8 cellular contexts compared by ENCODE assay signal in the genomic region with DNA sequence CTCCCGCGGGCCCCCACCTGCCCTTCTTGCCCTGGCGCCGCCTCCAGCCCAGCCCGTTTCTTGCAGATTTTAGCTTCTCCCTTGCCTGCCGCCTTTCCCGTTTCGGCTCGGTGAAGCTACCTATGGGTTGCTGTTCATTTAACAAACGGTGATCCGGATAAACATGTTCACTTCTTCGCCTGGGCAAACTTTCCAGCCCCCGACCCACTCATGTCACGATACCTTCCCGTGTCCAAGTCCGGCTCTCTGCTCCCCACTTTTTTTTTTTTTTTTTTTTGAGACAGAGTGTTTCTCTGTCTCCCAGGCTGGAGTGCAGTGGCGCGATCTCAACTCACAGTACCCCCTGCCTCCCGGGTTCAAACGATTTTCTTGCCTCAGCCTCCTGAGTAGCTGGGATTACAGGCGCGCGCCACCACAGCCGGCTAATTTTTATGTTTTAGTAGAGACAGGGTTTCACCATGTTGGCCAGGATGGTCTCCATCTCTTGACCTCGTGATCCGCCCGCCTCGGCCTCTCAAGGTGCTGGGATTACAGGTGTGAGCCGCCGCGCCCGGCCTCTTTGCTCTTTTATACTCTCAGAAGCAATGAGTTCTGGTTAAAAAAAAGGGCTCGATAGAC. TPM values are rescaled to one million over a fixed set of nuclear protein-coding genes. Genes with fewer than 3 reads are reported as not detected.
DNase-seq lines count a peak whose midpoint lies in the region; ATAC-seq and TF ChIP-seq lines count a peak whose summit lies in the region.

No MANE protein-coding gene starts in this region.

- H3K27ac Mint-ChIP-seq in activated CD8-positive, alpha-beta T cell treated with anti-CD3 and anti-CD28 coated beads for 36 hours, result peak overlapping the region; percentile 97

- in situ Hi-C loops in GM23248 (cut with MboI), result no loop called here

- H3K9ac ChIP-seq in GM23248, result peak overlapping the region; percentile 97

- H3K4me2 ChIP-seq in GM23248 (ENCODE audit: unreplicated experiment), result peak overlapping the region; percentile 97

- H3K27ac ChIP-seq in GM23248 (peak overlapping the region; percentile 100), heart right ventricle (peak overlapping the region; percentile 97 to 100 (median 99))

- peaks cover 42% of the 10 kb centered on the region for H3K4me1 ChIP-seq in GM23248 (ENCODE audit: insufficient read depth)
- H3K4me1 ChIP-seq in heart right ventricle, result peaks cover 0 to 56% (median 45%) of the 10 kb centered on the region in 9 donors

- no peaks in the 10 kb centered on the region for H3K9me3 Mint-ChIP-seq in activated CD8-positive, alpha-beta T cell treated with anti-CD3 and anti-CD28 coated beads for 36 hours

- ATAC-seq in activated CD8-positive, alpha-beta T cell treated with anti-CD3 and anti-CD28 coated beads for 36 hours, result no peak
- no peak for ATAC-seq in heart right ventricle
- no peak for ATAC-seq in GM18909 (IDR thresholded peaks at IDR 0.05; ENCODE audit: poor library complexity, unreplicated experiment)
- ATAC-seq in HG03469 (IDR thresholded peaks at IDR 0.05; ENCODE audit: unreplicated experiment), result no peak

- intact Hi-C loops in activated CD8-positive, alpha-beta T cell treated with anti-CD3 and anti-CD28 coated beads for 36 hours (cut with micrococcal nuclease), result loop anchor here (5.0 to 10.0 kb wide), 2 partner anchors 248 to 285 kb away; a partner anchor contains a TSS
- intact Hi-C loops in heart right ventricle (cut with DNase I), result loop anchor here in 8 of 10 donors (2.0 to 10.0 kb wide), 15 partner anchors 35 to 772 kb away; a partner anchor contains a TSS

- H2AFZ ChIP-seq in GM23248, result peak overlapping the region; percentile 84

- no peaks in the 10 kb centered on the region for H3K9me3 ChIP-seq in GM23248 (ENCODE audit: low read depth)
- H3K9me3 ChIP-seq in heart right ventricle, result no peaks in the 10 kb centered on the region

- no peaks in the 10 kb centered on the region for H3K36me3 Mint-ChIP-seq in activated CD8-positive, alpha-beta T cell treated with anti-CD3 and anti-CD28 coated beads for 36 hours (ENCODE audit: low read depth)

- no peaks in the 10 kb centered on the region for H4K20me1 ChIP-seq in GM23248 (ENCODE audit: insufficient read depth)

- 46 to 47% methylated on average over 31 to 33 of the region's 33 CpGs for whole genome bisulfite sequencing in GM23248 (ENCODE audit: low coverage in 1 of 2, low lambda C conversion rate in 2 of 2, missing lambda C conversion rate in 2 of 2), 2 experiments
- 44 to 48% methylated on average over 33 of the region's 33 CpGs for WGBS in heart right ventricle, 2 donors

- CTCF ChIA-PET in activated CD8-positive, alpha-beta T cell treated with anti-CD3 and anti-CD28 coated beads for 36 hours (lab: Charles Lee), result interaction anchor here (0.7 to 4.0 kb wide), 12 partner anchors 10 to 738 kb away, joined by 3 to 22 read pairs (median 4); no protein-coding TSS in a partner anchor

- no peak for TF ChIP-seq CTCF in activated CD8-positive, alpha-beta T cell treated with anti-CD3 and anti-CD28 coated beads for 36 hours (IDR thresholded peaks at IDR 0.05)
- TF ChIP-seq CTCF in heart right ventricle (IDR thresholded peaks at IDR 0.05), result no peak

- no peaks in the 10 kb centered on the region for H3K79me2 ChIP-seq in GM23248 (ENCODE audit: insufficient read depth)

- H3K4me1 Mint-ChIP-seq in activated CD8-positive, alpha-beta T cell treated with anti-CD3 and anti-CD28 coated beads for 36 hours (ENCODE audit: low read depth), result peaks cover 5% of the 10 kb centered on the region

- H3K4me3 ChIP-seq in GM23248 (peak overlapping the region; percentile 83), heart right ventricle (peak overlapping the region in 9 of 10 donors; percentile 42 to 82 (median 63)), skeletal muscle cell (ENCODE audit: low read depth, low read length) (peak overlapping the region; percentile 56)

- POLR2A ChIA-PET in activated CD8-positive, alpha-beta T cell treated with anti-CD3 and anti-CD28 coated beads for 36 hours (lab: Charles Lee), result interaction anchor here (0.7 to 1.3 kb wide), 6 partner anchors 12 to 307 kb away, joined by 3 to 5 read pairs (median 4); no protein-coding TSS in a partner anchor

- H3K4me3 Mint-ChIP-seq in activated CD8-positive, alpha-beta T cell treated with anti-CD3 and anti-CD28 coated beads for 36 hours, result peak overlapping the region; percentile 80

- H3F3A ChIP-seq in GM23248 (ENCODE audit: insufficient read depth), result peaks cover 38% of the 10 kb centered on the region

- DNase-seq in GM23248 (no peak), heart right ventricle (peak in 1 of 2 donors; percentile 22), skeletal muscle cell (ENCODE audit: low read depth) (no peak), amniotic stem cell (lab: John Stamatoyannopoulos, UW) (no peak), A172 (ENCODE audit: low spot score) (no peak)
- DNase-seq in activated CD8-positive, alpha-beta T cell treated with anti-CD3 and anti-CD28 coated beads for 36 hours, result no peak

- H3K36me3 ChIP-seq in GM23248 (ENCODE audit: low read depth) (no peaks in the 10 kb centered on the region), heart right ventricle (no peaks in the 10 kb centered on the region)

- no peaks in the 10 kb centered on the region for H3K9me2 ChIP-seq in GM23248 (ENCODE audit: insufficient read depth)

- no peaks in the 10 kb centered on the region for H3K27me3 Mint-ChIP-seq in activated CD8-positive, alpha-beta T cell treated with anti-CD3 and anti-CD28 coated beads for 36 hours

- H3K27me3 ChIP-seq in GM23248 (replicated peaks; ENCODE audit: insufficient read depth), result no peaks in the 10 kb centered on the region
- no peaks in the 10 kb centered on the region for H3K27me3 ChIP-seq in heart right ventricle

RNA-seq across cellular contexts. Expression of a gene that starts 1.0 kb away (rescaled TPM):
- 2.3 and 2.9 TPM in 2 replicates for total RNA-seq in GM23248 (2014; rRNA removed; shearing (Covaris generic))
- polyA plus RNA-seq in GM23248 (2016; fragmentation: Nextera tagmentation; extraction: Ambion mirVana) (4.0 and 4.1 TPM in 2 replicates), heart right ventricle (10 to 100 TPM in 1 of 2 donors, 1 to 10 TPM in 1; 7.8 to 21.1 TPM)
- 1 to 10 TPM; 3.0 to 3.9 TPM for total RNA-seq in activated CD8-positive, alpha-beta T cell treated with anti-CD3 and anti-CD28 coated beads for 36 hours
- total RNA-seq in heart right ventricle, result 10 to 100 TPM in 8 of 10 donors, 1 to 10 TPM in 2; 9.3 to 16.1 (median 12.4) TPM
- 5.1 and 6.2 TPM in 2 replicates for total RNA-seq in A172 (2014; rRNA removed; shearing (Covaris generic))
